7 cellular contexts compared by ENCODE assay signal in genomic region chr7:75226102-75226501, GRCh38.
DNase-seq lines count a peak whose midpoint lies in the region; ATAC-seq, FAIRE-seq and TF ChIP-seq lines count a peak whose summit lies in the region.
"Not testable (repeated sequence)": the region's sequence is repeated elsewhere in the genome, so short reads cannot be mapped to it uniquely, and the experiment has no call there.

No MANE protein-coding gene starts in this region.

- H3K27ac ChIP-seq in A549; HCT116 (ENCODE audit: low read depth, low read length); IMR-90 (ENCODE audit: insufficient read depth, low read length); body of pancreas; pancreas: not testable (repeated sequence)

- H3K79me2 ChIP-seq in HCT116 (ENCODE audit: insufficient read depth, low read length) = not testable (repeated sequence)

- not testable (repeated sequence) for H2BK15ac ChIP-seq in IMR-90 (ENCODE audit: low read depth, low read length)

- not testable (repeated sequence) for H4K20me1 ChIP-seq in HCT116 (ENCODE audit: insufficient read depth); IMR-90 (ENCODE audit: insufficient read depth, low read length)

- H2AK5ac ChIP-seq in IMR-90 (ENCODE audit: low read depth, low read length) = not testable (repeated sequence)

- H3K4me3 ChIP-seq in A549; HCT116 (replicated peaks in 1 of 2; ENCODE audit: low read depth in 1 of 2, low read length in 2 of 2); IMR-90 (ENCODE audit: insufficient read depth, low read depth, low read length); body of pancreas; mucosa of descending colon; pancreas: not testable (repeated sequence)

- H2BK20ac ChIP-seq in IMR-90 (ENCODE audit: low read depth, low read length) = not testable (repeated sequence)

- not testable (repeated sequence) for H3K4me2 ChIP-seq in A549; HCT116 (ENCODE audit: low read length); IMR-90 (ENCODE audit: low read depth, low read length)

- H2BK120ac ChIP-seq in IMR-90 (ENCODE audit: low read depth, low read length) = not testable (repeated sequence)

- not testable (repeated sequence) for H3K4me1 ChIP-seq in A549; HCT116 (ENCODE audit: control insufficient read depth in 1 of 2, insufficient read depth in 2 of 2, low read length in 2 of 2); IMR-90 (ENCODE audit: control insufficient read depth, insufficient read depth, low read length); body of pancreas; mucosa of descending colon (ENCODE audit: low read depth); pancreas

- not testable (repeated sequence) for H2AFZ ChIP-seq in HCT116 (ENCODE audit: low read depth, low read length, poor library complexity, severe bottlenecking); IMR-90 (replicated peaks; ENCODE audit: low read length, poor library complexity)

- H2BK5ac ChIP-seq in IMR-90 (ENCODE audit: low read depth, low read length, poor library complexity, severe bottlenecking) = not testable (repeated sequence)

- not testable (repeated sequence) for H3K4ac ChIP-seq in IMR-90 (ENCODE audit: low read depth, low read length)

- POLR2A ChIA-PET in A549 (lab: Yijun Ruan, JAX); HCT116 (lab: Charles Lee); IMR-90 (lab: Charles Lee; ENCODE audit: unreplicated experiment): not testable (repeated sequence)

- not testable (repeated sequence) for H3K9me3 ChIP-seq in A549; HCT116 (ENCODE audit: control insufficient read depth in 1 of 2, insufficient read depth in 1 of 2, low read depth in 1 of 2, low read length in 2 of 2); IMR-90 (ENCODE audit: control insufficient read depth, insufficient read depth, low read length); body of pancreas; mucosa of descending colon; pancreas

- not testable (repeated sequence) for H3K23ac ChIP-seq in IMR-90 (ENCODE audit: low read depth, low read length)

- ATAC-seq in A549 (peak; percentile 48 to 53; a peak in 4 of 6 replicates), HCT116 (peak; percentile 31; the same call in 1 of the 2 replicates), body of pancreas (peak; percentile 81), left colon (peak; percentile 97), mucosa of descending colon (peak; percentile 90), pancreas (peak; percentile 57 to 85 (median 70))
- not testable (repeated sequence) for ATAC-seq in IMR-90 (ENCODE audit: low read depth)

- no CpG with 5 or more reads among the region's 4 CpGs for WGBS in A549 (ENCODE audit: missing lambda C conversion rate)
- WGBS in IMR-90 (ENCODE audit: extremely low coverage in 2 of 2, insufficient read length in 1 of 2), 2 experiments = no CpG with 5 or more reads among the region's 4 CpGs
- no CpG with 5 or more reads among the region's 4 CpGs for WGBS in body of pancreas, 2 donors
- no CpG with 5 or more reads among the region's 4 CpGs for WGBS in pancreas, 2 donors

- CTCF ChIA-PET in A549 (lab: Yijun Ruan, JAX); HCT116 (lab: Charles Lee); IMR-90 (lab: Yijun Ruan, JAX): not testable (repeated sequence)

- not testable (repeated sequence) for FAIRE-seq in A549 (lab: Jason Lieb, UNC); pancreas (lab: Jason Lieb, UNC)

- not testable (repeated sequence) for TF ChIP-seq POLR2A in A549 (IDR thresholded peaks at IDR 0.05; ENCODE audit: low read length); HCT116 (IDR thresholded peaks at IDR 0.05; ENCODE audit: borderline replicate concordance, extremely low read depth, insufficient read depth, insufficient read length); IMR-90 (IDR thresholded peaks at IDR 0.05; ENCODE audit: low read depth, low read length); body of pancreas (IDR thresholded peaks at IDR 0.05)

- not testable (repeated sequence) for H3K18ac ChIP-seq in IMR-90 (ENCODE audit: low read depth, low read length)

- not testable (repeated sequence) for H3K56ac ChIP-seq in IMR-90 (ENCODE audit: extremely low read depth, insufficient read depth, low read length)

- H4K5ac ChIP-seq in IMR-90 (ENCODE audit: low read depth, low read length) = not testable (repeated sequence)

- H4K8ac ChIP-seq in IMR-90 (ENCODE audit: low read depth in 2 of 2, low read length in 2 of 2) = not testable (repeated sequence)

- TF ChIP-seq EP300 in A549 (IDR thresholded peaks at IDR 0.05) = not testable (repeated sequence)

- not testable (repeated sequence) for DNase-seq in A549 (ENCODE audit: low read depth in 1 of 2, low spot score in 1 of 2); HCT116 (ENCODE audit: low read depth, low spot score); IMR-90; body of pancreas; left colon; mucosa of descending colon; pancreas

- H2AK9ac ChIP-seq in IMR-90 (replicated peaks; ENCODE audit: low read depth, low read length, poor library complexity) = not testable (repeated sequence)

- in situ Hi-C loops in IMR-90 (cut with MboI; ENCODE audit: low sequenced_read_pairs) = not testable (repeated sequence)

- not testable (repeated sequence) for H3K27me3 ChIP-seq in HCT116 (ENCODE audit: insufficient read depth, low read length); IMR-90 (ENCODE audit: control insufficient read depth, insufficient read depth, low read length); body of pancreas; pancreas

- not testable (repeated sequence) for H3K14ac ChIP-seq in IMR-90 (replicated peaks; ENCODE audit: low read depth, low read length)

- not testable (repeated sequence) for H4K91ac ChIP-seq in IMR-90 (ENCODE audit: insufficient read depth, low read depth, low read length)

- dilution Hi-C loops in IMR-90 (cut with HindIII; ENCODE audit: low sequenced_read_pairs, unreplicated experiment) = not testable (repeated sequence)

- TF ChIP-seq CTCF in A549 (IDR thresholded peaks at IDR 0.05); HCT116 (IDR thresholded peaks at IDR 0.05 in 2 of 3, conservative IDR thresholded peaks at IDR 0.05 in 1 of 3; ENCODE audit: borderline replicate concordance in 1 of 3, insufficient read depth in 1 of 3, low read depth in 2 of 3, low read length in 2 of 3); IMR-90 (conservative IDR thresholded peaks at IDR 0.05; ENCODE audit: low read depth, low read length); body of pancreas (IDR thresholded peaks at IDR 0.05); mucosa of descending colon (IDR thresholded peaks at IDR 0.05); pancreas (IDR thresholded peaks at IDR 0.05): not testable (repeated sequence)

- not testable (repeated sequence) for H3K79me1 ChIP-seq in IMR-90 (ENCODE audit: low read depth in 1 of 2, low read length in 2 of 2)

- not testable (repeated sequence) for H3K9me1 ChIP-seq in IMR-90 (ENCODE audit: insufficient read depth, low read length)

- not testable (repeated sequence) for BruUV-seq in HCT116 (replicated peaks; lab: Mats Ljungman, UMichigan)
- TSS peak; percentile 57 for BruUV-seq in IMR-90 (replicated peaks; lab: Mats Ljungman, UMichigan)

- H3K9me2 ChIP-seq in HCT116 (ENCODE audit: insufficient read depth) = not testable (repeated sequence)

- H3K9ac ChIP-seq in HCT116 (ENCODE audit: low read length); IMR-90 (ENCODE audit: low read depth, low read length): not testable (repeated sequence)

- TF ChIP-seq RAD21 in A549 (conservative IDR thresholded peaks at IDR 0.05 in 1 of 2, IDR thresholded peaks at IDR 0.05 in 1 of 2); HCT116 (IDR thresholded peaks at IDR 0.05; ENCODE audit: low read depth); IMR-90 (IDR thresholded peaks at IDR 0.05; ENCODE audit: low read length): not testable (repeated sequence)

- intact Hi-C loops in HCT116 (cut with micrococcal nuclease); IMR-90 (cut with micrococcal nuclease); body of pancreas (cut with DNase I); left colon (cut with DNase I, micrococcal nuclease); mucosa of descending colon (cut with DNase I, micrococcal nuclease); pancreas (cut with DNase I): not testable (repeated sequence)

- RAD21 ChIA-PET in HCT116 (lab: Charles Lee; ENCODE audit: low non-redundant PET in 1 of 2, low total read pairs in 2 of 2, uncharacterized antibody in 2 of 2, unreplicated experiment in 2 of 2) = not testable (repeated sequence)

- H3K36me3 ChIP-seq in HCT116 (ENCODE audit: control insufficient read depth in 1 of 2, insufficient read depth in 2 of 2, low read length in 2 of 2); IMR-90 (ENCODE audit: control insufficient read depth, insufficient read depth, low read length); body of pancreas (replicated peaks in 1 of 2; ENCODE audit: insufficient read depth in 1 of 2, low read depth in 2 of 2); mucosa of descending colon (ENCODE audit: low read depth); pancreas: not testable (repeated sequence)
